ENCODE assay signal across 8 cellular contexts in the genomic region with DNA sequence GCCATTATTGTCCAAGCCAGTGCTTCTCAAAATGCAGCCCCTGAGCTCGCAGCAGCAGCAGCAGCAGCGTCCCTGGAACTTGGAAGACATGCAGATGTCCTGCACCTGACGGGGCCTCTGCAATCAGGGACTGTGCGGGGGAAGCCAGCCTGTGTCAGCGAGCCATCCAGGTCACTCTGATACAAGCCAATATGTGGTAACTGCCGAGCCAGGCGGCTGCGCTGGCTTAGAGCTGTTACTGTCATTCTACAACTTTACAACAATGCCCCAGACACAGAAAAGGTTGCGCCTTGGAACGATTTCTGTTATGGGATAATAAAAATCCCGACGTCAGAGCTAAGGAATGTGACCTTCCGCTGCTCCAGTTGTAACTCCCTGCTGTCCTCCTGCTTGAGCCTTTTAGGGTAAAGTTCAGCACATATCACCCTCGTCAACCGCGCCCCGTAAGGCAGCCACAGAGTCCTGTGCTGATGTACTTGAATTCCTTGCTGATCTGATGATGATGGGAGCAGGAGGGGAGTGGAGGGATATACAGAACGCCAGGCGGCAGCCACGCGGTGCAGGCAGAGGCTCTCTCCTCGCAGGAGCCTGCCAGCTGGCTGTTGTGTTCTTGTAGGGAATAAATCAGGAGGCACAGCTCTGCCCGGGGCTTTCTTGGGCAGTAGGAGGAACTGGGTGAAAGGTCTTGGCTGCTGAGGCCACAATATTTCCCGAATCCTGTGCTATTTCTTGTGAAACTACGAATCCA. TPM values are rescaled to one million over a fixed set of nuclear protein-coding genes. Genes with fewer than 3 reads are reported as not detected.
DNase-seq lines count a peak whose midpoint lies in the region; ATAC-seq, FAIRE-seq and TF ChIP-seq lines count a peak whose summit lies in the region.

No MANE protein-coding gene starts in this region.

- peak; percentile 78 for FAIRE-seq in pancreas (lab: Jason Lieb, UNC)

- ATAC-seq in Right ventricle myocardium inferior = peak; percentile 87
- ATAC-seq in pancreas = peak; percentile 76 to 89 (median 84)
- ATAC-seq in GM21619 (IDR thresholded peaks at IDR 0.05; ENCODE audit: unreplicated experiment) = no peak
- ATAC-seq in HG03159 (IDR thresholded peaks at IDR 0.05; ENCODE audit: unreplicated experiment) = no peak

- H3K4me3 ChIP-seq in WI38 (ENCODE audit: low read depth, low read length) (peak overlapping the region; percentile 29), pancreas (peak overlapping the region in 2 of 4 donors; percentile 3 to 18), Karpas-422 (ENCODE audit: low read length) (no peak overlapping the region)

- H3K4me1 ChIP-seq in pancreas (peaks cover 6 to 18% (median 16%) of the 10 kb centered on the region in 3 donors), Karpas-422 (ENCODE audit: low read length) (0 out of 2 replicates have a peak, but pooled peaks cover 4% of the 10 kb centered on the region)

- peak; percentile 82 for DNase-seq in HK-2 (ENCODE audit: unreplicated experiment)
- peak; percentile 92 for DNase-seq in Right ventricle myocardium inferior (ENCODE audit: missing footprints)
- peak; percentile 64 to 81 (median 68) for DNase-seq in pancreas
- DNase-seq in NCI-H2081 (lab: John Stamatoyannopoulos, UW) = no peak
- no peak for DNase-seq in Karpas-422

- H3K27me3 ChIP-seq in pancreas (no peaks in the 10 kb centered on the region), Karpas-422 (ENCODE audit: low read length) (no peaks in the 10 kb centered on the region)

- TF ChIP-seq CTCF in WI38 (IDR thresholded peaks at IDR 0.05; ENCODE audit: low read depth, low read length) = peak; percentile 46; the same call in 1 of the 2 replicates
- TF ChIP-seq CTCF in pancreas (IDR thresholded peaks at IDR 0.05) = no peak

- no peaks in the 10 kb centered on the region for H3K79me2 ChIP-seq in Karpas-422 (ENCODE audit: low read length)

- 0 out of 2 replicates have a peak, but pooled peaks cover 3% of the 10 kb centered on the region for H4K20me1 ChIP-seq in Karpas-422 (ENCODE audit: insufficient read depth, low read depth, low read length)

- intact Hi-C loops in Right ventricle myocardium inferior (cut with DNase I) = loop anchor here (5.0 kb wide), 2 partner anchors 57 to 297 kb away; a partner anchor contains a TSS
- intact Hi-C loops in pancreas (cut with DNase I) = no loop called here

- H3K27ac ChIP-seq in pancreas (peak overlapping the region; percentile 51 to 86 (median 84)), Karpas-422 (ENCODE audit: low read length) (no peak overlapping the region)

- 2 to 3% methylated on average over 25 of the region's 25 CpGs for WGBS in pancreas, 2 donors

- no peak overlapping the region for H3K9ac ChIP-seq in Karpas-422 (ENCODE audit: low read length)

- H3K4me2 ChIP-seq in Karpas-422 (ENCODE audit: low read depth, low read length, poor library complexity, severe bottlenecking) = no peak overlapping the region

- H3K9me3 ChIP-seq in pancreas (no peaks in the 10 kb centered on the region), Karpas-422 (ENCODE audit: low read length) (no peaks in the 10 kb centered on the region)

- no peaks in the 10 kb centered on the region for H3K9me2 ChIP-seq in Karpas-422 (replicated peaks; ENCODE audit: insufficient read depth, low read length)

- no peak overlapping the region for H2AFZ ChIP-seq in Karpas-422 (ENCODE audit: low read length)

- H3K36me3 ChIP-seq in pancreas (no peaks in the 10 kb centered on the region), Karpas-422 (ENCODE audit: insufficient read depth, low read length) (no peaks in the 10 kb centered on the region)

RNA-seq across cellular contexts. Expression of a gene that starts 20.0 kb away (rescaled TPM):
- total RNA-seq in Right ventricle myocardium inferior (not detected), pancreas (under 1 TPM in 2 of 6 donors, not detected in 4; 0.09 to 0.18 TPM)
- under 1 TPM; 0.07 to 0.08 TPM for polyA plus RNA-seq in pancreas
- total RNA-seq in Karpas-422 (2014; rRNA removed; shearing (Covaris generic); ENCODE audit: low replicate concordance) = not detected in 2 replicates

RNA-seq across cellular contexts. Expression of a gene that starts 50.1 kb away (rescaled TPM):
- total RNA-seq in Right ventricle myocardium inferior (0.41 TPM), pancreas (1 to 10 TPM in 3 of 6 donors, under 1 TPM in 3; 0.28 to 1.7 (median 0.90) TPM)
- polyA plus RNA-seq in pancreas = 1 to 10 TPM in 1 of 2 donors, under 1 TPM in 1; 0.99 to 1.7 TPM
- not detected in 2 replicates for total RNA-seq in Karpas-422 (2014; rRNA removed; shearing (Covaris generic); ENCODE audit: low replicate concordance)

RNA-seq across cellular contexts. Expression of a gene that starts 59.8 kb away (rescaled TPM):
- 135 TPM for total RNA-seq in Right ventricle myocardium inferior
- 10 to 100 TPM; 28.6 to 48.1 (median 35.8) TPM for total RNA-seq in pancreas
- polyA plus RNA-seq in pancreas = 10 to 100 TPM; 32.9 to 65.9 TPM
- 45.6 and 47.5 TPM in 2 replicates for total RNA-seq in Karpas-422 (2014; rRNA removed; shearing (Covaris generic); ENCODE audit: low replicate concordance)

Comparison
In these comparisons a context has a peak if more than half of its experiments do, and no peak if none do; other contexts are left out.
1. DNase-seq: peak in HK-2 (single experiment), Right ventricle myocardium inferior (single experiment) and pancreas (6 of 6); none in NCI-H2081 (0 of 2) and Karpas-422 (single experiment).
2. ATAC-seq: peak in Right ventricle myocardium inferior (single experiment) and pancreas (4 of 4); none in GM21619 (single experiment) and HG03159 (single experiment).